16 cellular contexts compared by ENCODE assay signal in the genomic region with DNA sequence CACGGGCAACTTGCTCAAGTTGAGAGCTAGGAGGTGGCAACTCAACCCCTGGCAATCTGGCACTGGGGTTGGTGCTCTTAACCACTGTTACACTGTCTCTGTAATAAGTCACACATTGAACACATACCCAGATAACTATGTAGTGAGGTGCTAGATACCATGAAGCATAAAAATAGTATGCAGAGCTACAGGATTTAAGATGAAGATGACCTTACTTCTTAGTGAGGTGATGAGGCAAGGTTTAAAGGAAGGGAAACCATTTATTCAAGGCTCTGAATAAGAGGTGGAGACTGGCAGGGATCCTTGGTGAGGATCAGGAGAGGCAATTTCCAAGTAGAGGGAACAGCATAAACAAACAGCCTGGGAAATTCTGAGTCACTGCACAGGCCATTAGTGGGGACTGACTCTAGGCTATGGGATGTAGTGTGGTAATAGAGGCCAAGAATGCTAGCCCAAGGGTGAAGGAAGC.
DNase-seq lines count a peak whose midpoint lies in the region; ATAC-seq, FAIRE-seq and TF ChIP-seq lines count a peak whose summit lies in the region.
"Had no signal": no experiment of that assay in that cellular context is flagged by ENCODE, and none has a peak within 500 bp of the region (broad histone marks: within the 10 kb centered on the region; RNA-seq: fewer than 3 reads in every experiment).

No MANE protein-coding gene starts in this region.

- no peaks in the 10 kb centered on the region for H3K9me3 ChIP-seq in IMR-90 (ENCODE audit: control insufficient read depth, insufficient read depth, low read length)
- H3K9me3 ChIP-seq in BE2C: no peaks in the 10 kb centered on the region
- H3K9me3 ChIP-seq in gastroesophageal sphincter: no peaks in the 10 kb centered on the region

- dilution Hi-C loops in IMR-90 (cut with HindIII; ENCODE audit: low sequenced_read_pairs, unreplicated experiment): no loop called here

- H3K56ac ChIP-seq in IMR-90 (ENCODE audit: extremely low read depth, insufficient read depth, low read length): no peak overlapping the region

- DNase-seq in AG20443 (ENCODE audit: low spot score): peak; percentile 71
- peak; percentile 90 for DNase-seq in IMR-90
- DNase-seq in bronchial epithelial cell (ENCODE audit: low read depth): peak; percentile 59
- peak; percentile 62 for DNase-seq in kidney epithelial cell (ENCODE audit: low read depth)
- no peak for DNase-seq in BE2C
- DNase-seq in activated CD4-positive, alpha-beta T cell treated with anti-CD3 and anti-CD28 coated beads for 48 hours: no peak
- DNase-seq: activated naive CD4-positive, alpha-beta T cell treated with anti-CD3 and anti-CD28 coated beads for 36 hours; C1 segment of cervical spinal cord; cerebellar nuclear complex; kidney; naive B cell; NCI-H1930; NCI-H774; stimulated activated CD4-positive, alpha-beta T cell treated with anti-CD3 and anti-CD28 coated beads, Interleukin-2, amount 100 ng/mL, for 48 hours had no signal

- POLR2A ChIA-PET in IMR-90 (lab: Charles Lee; ENCODE audit: unreplicated experiment): no interaction called here

- 0 out of 3 replicates have a peak overlapping the region, but pooled peaks have one; percentile 41 for H2BK15ac ChIP-seq in IMR-90 (ENCODE audit: low read depth, low read length)

- H3K9ac ChIP-seq in IMR-90 (ENCODE audit: low read depth, low read length): no peak overlapping the region

- H3K4me1 ChIP-seq in IMR-90 (ENCODE audit: control insufficient read depth, insufficient read depth, low read length) (peaks cover 12% of the 10 kb centered on the region), BE2C (no peaks in the 10 kb centered on the region), gastroesophageal sphincter (peaks cover 0 to 11% (median 3%) of the 10 kb centered on the region in 3 donors)

- H3K4me2 ChIP-seq in IMR-90 (ENCODE audit: low read depth, low read length): no peak overlapping the region

- H4K5ac ChIP-seq in IMR-90 (ENCODE audit: low read depth, low read length): no peak overlapping the region; the same call in 1 of the 2 replicates

- peak overlapping the region; percentile 1 for H2AK9ac ChIP-seq in IMR-90 (replicated peaks; ENCODE audit: low read depth, low read length, poor library complexity)

- peak overlapping the region; percentile 71; the same call in 1 of the 2 replicates for H3K23ac ChIP-seq in IMR-90 (ENCODE audit: low read depth, low read length)

- peak overlapping the region; percentile 79; the same call in 1 of the 2 replicates for H2BK120ac ChIP-seq in IMR-90 (ENCODE audit: low read depth, low read length)

- H3K4ac ChIP-seq in IMR-90 (ENCODE audit: low read depth, low read length): peak overlapping the region; percentile 88

- TF ChIP-seq RAD21 in IMR-90 (IDR thresholded peaks at IDR 0.05; ENCODE audit: low read length): peak; percentile 12; the same call in 1 of the 2 replicates

- no TSS peak for BruUV-seq in IMR-90 (replicated peaks; lab: Mats Ljungman, UMichigan)

- peaks cover 15% of the 10 kb centered on the region for H3K9me1 ChIP-seq in IMR-90 (ENCODE audit: insufficient read depth, low read length)

- in situ Hi-C loops in IMR-90 (cut with MboI; ENCODE audit: low sequenced_read_pairs): no loop called here

- H3K27ac ChIP-seq in IMR-90 (ENCODE audit: insufficient read depth, low read length) (no peak overlapping the region), gastroesophageal sphincter (no peak overlapping the region)

- no peak for FAIRE-seq in bronchial epithelial cell (lab: Jason Lieb, UNC)
- FAIRE-seq: kidney had no signal

- H4K91ac ChIP-seq in IMR-90 (ENCODE audit: insufficient read depth, low read depth, low read length): no peak overlapping the region

- TF ChIP-seq POLR2A in IMR-90 (IDR thresholded peaks at IDR 0.05; ENCODE audit: low read depth, low read length) (no peak), gastroesophageal sphincter (IDR thresholded peaks at IDR 0.05) (no peak)

- WGBS in IMR-90 (ENCODE audit: extremely low coverage in 2 of 2, insufficient read length in 1 of 2), 2 experiments: no CpG with 5 or more reads among the region's 1 CpG
- WGBS in gastroesophageal sphincter (ENCODE audit: low coverage in 1 of 2), 2 donors: 83% methylated on average over 1 of the region's 1 CpG; no CpG with 5 or more reads in 1 of the 2 donors

- peak overlapping the region; percentile 80 for H2BK20ac ChIP-seq in IMR-90 (ENCODE audit: low read depth, low read length)

- H2AK5ac ChIP-seq in IMR-90 (ENCODE audit: low read depth, low read length): peak overlapping the region; percentile 85; the same call in 1 of the 2 replicates

- peak overlapping the region; percentile 6 for H2AFZ ChIP-seq in IMR-90 (replicated peaks; ENCODE audit: low read length, poor library complexity)

- TF ChIP-seq CTCF in IMR-90 (conservative IDR thresholded peaks at IDR 0.05; ENCODE audit: low read depth, low read length) (no peak), bronchial epithelial cell (IDR thresholded peaks at IDR 0.05; ENCODE audit: insufficient read depth, low read length, severe bottlenecking) (no peak), kidney epithelial cell (IDR thresholded peaks at IDR 0.05; ENCODE audit: insufficient read depth, low read length, poor library complexity, severe bottlenecking) (no peak), BE2C (IDR thresholded peaks at IDR 0.05; ENCODE audit: low read depth, low read length) (no peak), gastroesophageal sphincter (IDR thresholded peaks at IDR 0.05) (no peak)

- H3K4me3 ChIP-seq in IMR-90 (ENCODE audit: insufficient read depth, low read depth, low read length) (no peak overlapping the region), bronchial epithelial cell (ENCODE audit: low read depth, low read length) (no peak overlapping the region), kidney epithelial cell (ENCODE audit: low read depth, low read length) (no peak overlapping the region), BE2C (ENCODE audit: low read depth, low read length) (no peak overlapping the region), gastroesophageal sphincter (no peak overlapping the region)

- intact Hi-C loops in IMR-90 (cut with micrococcal nuclease): no loop called here

- TF ChIP-seq EP300 in gastroesophageal sphincter (IDR thresholded peaks at IDR 0.05): no peak

- CTCF ChIA-PET in IMR-90 (lab: Yijun Ruan, JAX): no interaction called here

- H4K20me1 ChIP-seq in IMR-90 (ENCODE audit: insufficient read depth, low read length): no peaks in the 10 kb centered on the region

- H3K18ac ChIP-seq in IMR-90 (ENCODE audit: low read depth, low read length): peak overlapping the region; percentile 9; the same call in 1 of the 2 replicates

- ATAC-seq in IMR-90 (ENCODE audit: low read depth): peak; percentile 76
- no peak for ATAC-seq in GM21526 (IDR thresholded peaks at IDR 0.05; ENCODE audit: low FRiP score, unreplicated experiment)
- ATAC-seq in gastroesophageal sphincter: no peak

- H3K27me3 ChIP-seq in IMR-90 (ENCODE audit: control insufficient read depth, insufficient read depth, low read length) (no peaks in the 10 kb centered on the region), bronchial epithelial cell (ENCODE audit: control insufficient read depth, insufficient read depth, low read length) (no peaks in the 10 kb centered on the region), kidney epithelial cell (ENCODE audit: control insufficient read depth, insufficient read depth, low read length) (no peaks in the 10 kb centered on the region), BE2C (no peaks in the 10 kb centered on the region), gastroesophageal sphincter (no peaks in the 10 kb centered on the region)

- H3K36me3 ChIP-seq in IMR-90 (ENCODE audit: control insufficient read depth, insufficient read depth, low read length): no peaks in the 10 kb centered on the region
- no peaks in the 10 kb centered on the region for H3K36me3 ChIP-seq in bronchial epithelial cell (ENCODE audit: control insufficient read depth, insufficient read depth, low read length)
- no peaks in the 10 kb centered on the region for H3K36me3 ChIP-seq in kidney epithelial cell (ENCODE audit: control insufficient read depth, insufficient read depth, low read length)
- no peaks in the 10 kb centered on the region for H3K36me3 ChIP-seq in BE2C
- H3K36me3 ChIP-seq in gastroesophageal sphincter: no peaks in the 10 kb centered on the region

- peak overlapping the region in 1 of 2 experiments; percentile 75; a peak in 1 of 4 replicates for H4K8ac ChIP-seq in IMR-90 (ENCODE audit: low read depth in 2 of 2, low read length in 2 of 2)

- no peak overlapping the region for H3K14ac ChIP-seq in IMR-90 (replicated peaks; ENCODE audit: low read depth, low read length)

- H3K79me1 ChIP-seq in IMR-90 (ENCODE audit: low read depth in 1 of 2, low read length in 2 of 2): no peaks in the 10 kb centered on the region

- peak overlapping the region; percentile 85 for H2BK5ac ChIP-seq in IMR-90 (ENCODE audit: low read depth, low read length, poor library complexity, severe bottlenecking)

TF ChIP-seq in IMR-90, 13 proteins besides CTCF, POLR2A, EP300 and RAD21:
- TF ChIP-seq MAZ (IDR thresholded peaks at IDR 0.05; ENCODE audit: borderline replicate concordance, low read depth, low read length) (no peak), CEBPB (IDR thresholded peaks at IDR 0.05; ENCODE audit: low read depth, low read length) (peak; percentile 61; the same call in 1 of the 2 replicates), MAFK (IDR thresholded peaks at IDR 0.05; ENCODE audit: low read depth, low read length) (no peak), CHD1 (IDR thresholded peaks at IDR 0.05; ENCODE audit: low read depth, low read length) (no peak), FOS (IDR thresholded peaks at IDR 0.05; ENCODE audit: low read depth, low read length) (peak; percentile 84), SMC3 (IDR thresholded peaks at IDR 0.05; ENCODE audit: low read depth, low read length) (no peak), RFX5 (IDR thresholded peaks at IDR 0.05; ENCODE audit: low read depth, low read length) (no peak), NFE2L2 (IDR thresholded peaks at IDR 0.05; ENCODE audit: low read depth, low read length) (no peak), MXI1 (IDR thresholded peaks at IDR 0.05; ENCODE audit: borderline replicate concordance, low read depth, low read length) (no peak), RCOR1 (IDR thresholded peaks at IDR 0.05; ENCODE audit: insufficient replicate concordance, low read length) (peak; percentile 50), BHLHE40 (IDR thresholded peaks at IDR 0.05; ENCODE audit: low read depth, low read length) (no peak)
- TF ChIP-seq, protein P1, sequence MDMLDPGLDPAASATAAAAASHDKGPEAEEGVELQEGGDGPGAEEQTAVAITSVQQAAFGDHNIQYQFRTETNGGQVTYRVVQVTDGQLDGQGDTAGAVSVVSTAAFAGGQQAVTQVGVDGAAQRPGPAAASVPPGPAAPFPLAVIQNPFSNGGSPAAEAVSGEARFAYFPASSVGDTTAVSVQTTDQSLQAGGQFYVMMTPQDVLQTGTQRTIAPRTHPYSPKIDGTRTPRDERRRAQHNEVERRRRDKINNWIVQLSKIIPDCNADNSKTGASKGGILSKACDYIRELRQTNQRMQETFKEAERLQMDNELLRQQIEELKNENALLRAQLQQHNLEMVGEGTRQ (IDR thresholded peaks at IDR 0.05; ENCODE audit: low read depth, low read length): no peak

Comparison
In these comparisons a context has a peak if more than half of its experiments do, and no peak if none do; other contexts are left out.
1. DNase-seq: peak in AG20443 (single experiment), IMR-90 (single experiment), bronchial epithelial cell (single experiment) and kidney epithelial cell (single experiment); none in BE2C (single experiment) and activated CD4-positive, alpha-beta T cell treated with anti-CD3 and anti-CD28 coated beads for 48 hours (single experiment).